Comparison of ENCODE assay signal across 10 cellular contexts in the genomic region with DNA sequence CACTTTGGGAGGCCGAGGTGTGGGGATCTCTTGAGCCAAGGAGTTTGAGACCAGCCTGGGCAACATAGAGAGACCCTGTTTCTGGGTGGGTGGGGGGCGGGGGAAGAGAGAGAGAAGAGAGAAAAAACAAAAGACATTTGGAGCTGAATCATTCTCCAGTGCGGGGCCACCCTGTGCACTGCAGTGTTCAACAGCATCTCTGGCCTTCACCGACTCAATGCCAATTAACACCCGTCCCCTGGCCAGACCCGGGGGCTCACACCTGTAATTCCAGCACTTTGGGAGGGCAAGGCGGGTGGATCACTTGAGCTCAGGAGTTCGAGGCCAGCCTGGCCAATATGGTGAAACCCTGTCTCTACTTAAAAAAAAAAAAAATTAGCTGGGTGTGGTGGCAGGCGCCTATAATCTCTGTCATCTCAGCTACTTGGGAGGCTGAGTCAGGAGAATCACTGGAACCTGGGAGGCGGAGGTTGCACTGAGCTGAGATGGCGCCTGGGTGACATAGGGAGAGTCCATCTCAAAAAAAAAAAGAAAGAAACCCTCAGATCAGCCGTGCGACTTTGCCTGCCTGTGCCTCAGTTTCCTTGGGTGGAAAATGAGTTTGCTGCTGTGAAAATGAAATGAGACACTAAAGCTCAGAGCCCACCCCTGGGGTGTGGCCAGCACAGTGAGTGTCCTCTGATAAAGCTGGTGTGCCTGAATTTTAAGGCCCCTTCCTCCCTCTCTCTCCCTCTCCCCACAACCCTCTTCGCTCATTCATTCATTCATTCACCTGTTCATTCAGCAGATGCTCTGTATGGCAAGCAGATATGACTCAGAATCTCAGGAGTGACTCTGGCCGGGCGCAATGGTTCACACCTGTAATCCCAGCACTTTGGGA. TPM values are rescaled to one million over a fixed set of nuclear protein-coding genes. Genes with fewer than 3 reads are reported as not detected.
DNase-seq lines count a peak whose midpoint lies in the region; ATAC-seq and TF ChIP-seq lines count a peak whose summit lies in the region.
"Had no signal": no experiment of that assay in that cellular context is flagged by ENCODE, and none has a peak within 500 bp of the region (broad histone marks: within the 10 kb centered on the region; RNA-seq: fewer than 3 reads in every experiment).

No MANE protein-coding gene starts in this region.

- H3K4me1 ChIP-seq in RWPE2 (ENCODE audit: insufficient read depth, poor library complexity, severe bottlenecking) (peaks cover 2% of the 10 kb centered on the region), sigmoid colon (peaks cover 0 to 36% (median 29%) of the 10 kb centered on the region in 4 donors)

- CTCF ChIA-PET in activated CD4-positive, alpha-beta T cell treated with anti-CD3 and anti-CD28 coated beads for 36 hours (lab: Charles Lee), result interaction anchor here (0.6 to 4.2 kb wide), 11 partner anchors 8 to 1659 kb away, joined by 3 to 20 read pairs (median 4); partner anchors contain the start of gene FAM32A

- H3K9me3 Mint-ChIP-seq in activated CD4-positive, alpha-beta T cell treated with anti-CD3 and anti-CD28 coated beads for 36 hours (ENCODE audit: low read depth), result no peaks in the 10 kb centered on the region

- 66 to 80% methylated on average over 16 of the region's 16 CpGs for WGBS in sigmoid colon, 2 donors

- H3K4me3 ChIP-seq in RWPE2 (ENCODE audit: severe bottlenecking), result no peak overlapping the region
- H3K4me3 ChIP-seq in sigmoid colon, result no peak overlapping the region
- H3K4me3 ChIP-seq: SK-N-MC had no signal

- peaks cover 1% of the 10 kb centered on the region for H3K36me3 Mint-ChIP-seq in activated CD4-positive, alpha-beta T cell treated with anti-CD3 and anti-CD28 coated beads for 36 hours (ENCODE audit: low read depth)

- peaks cover 3% of the 10 kb centered on the region for H3K27me3 ChIP-seq in RWPE2 (ENCODE audit: insufficient read depth, poor library complexity, severe bottlenecking)
- H3K27me3 ChIP-seq in sigmoid colon, result no peaks in the 10 kb centered on the region

- peak; percentile 55 for DNase-seq in activated CD4-positive, alpha-beta T cell treated with anti-CD3 and anti-CD28 coated beads for 36 hours
- DNase-seq in activated CD4-positive, alpha-beta T cell treated with anti-CD3 and anti-CD28 coated beads, Interleukin-2, amount 50 U/mL, for 4 hours, result no peak
- DNase-seq in RWPE2 (ENCODE audit: low spot score) (no peak), dedifferentiated amniotic fluid mesenchymal stem cell (ENCODE audit: extremely low spot score) (peak; percentile 16), sigmoid colon (peak; percentile 70), NCI-H1417 treated with DMSO at 0.1 percent for 48 hours (lab: John Stamatoyannopoulos, UW) (no peak)
- DNase-seq: cortex of kidney had no signal

- TF ChIP-seq CTCF in RWPE2 (IDR thresholded peaks at IDR 0.05; ENCODE audit: poor library complexity, severe bottlenecking) (no peak), sigmoid colon (IDR thresholded peaks at IDR 0.05) (no peak)

- no peak for TF ChIP-seq POLR2A in sigmoid colon (IDR thresholded peaks at IDR 0.05)

- no peak for TF ChIP-seq EP300 in sigmoid colon (IDR thresholded peaks at IDR 0.05)

- ATAC-seq in activated CD4-positive, alpha-beta T cell treated with anti-CD3 and anti-CD28 coated beads for 36 hours, result peak; percentile 12
- ATAC-seq in RWPE2 (ENCODE audit: low read depth) (peak; percentile 1; the same call in 2 of the 3 replicates), GM21576 (IDR thresholded peaks at IDR 0.05; ENCODE audit: unreplicated experiment) (no peak), HG02884 (IDR thresholded peaks at IDR 0.05; ENCODE audit: unreplicated experiment) (no peak)

- no peak overlapping the region for H3K27ac ChIP-seq in RWPE2 (ENCODE audit: poor library complexity, severe bottlenecking)
- peak overlapping the region in 3 of 4 donors; percentile 57 to 97 (median 97) for H3K27ac ChIP-seq in sigmoid colon
- H3K27ac ChIP-seq: SK-N-MC had no signal

- POLR2A ChIA-PET in activated CD4-positive, alpha-beta T cell treated with anti-CD3 and anti-CD28 coated beads for 36 hours (lab: Charles Lee), result interaction anchor here (0.6 to 3.4 kb wide), 5 partner anchors 8 to 224 kb away, joined by 3 to 27 read pairs (median 4); no protein-coding TSS in a partner anchor

- peaks cover 24% of the 10 kb centered on the region for H3K27me3 Mint-ChIP-seq in activated CD4-positive, alpha-beta T cell treated with anti-CD3 and anti-CD28 coated beads for 36 hours

- no peak overlapping the region for H3K4me3 Mint-ChIP-seq in activated CD4-positive, alpha-beta T cell treated with anti-CD3 and anti-CD28 coated beads for 36 hours

- H3K27ac Mint-ChIP-seq in activated CD4-positive, alpha-beta T cell treated with anti-CD3 and anti-CD28 coated beads for 36 hours, result no peak overlapping the region

- H3K9me3 ChIP-seq in RWPE2 (ENCODE audit: severe bottlenecking), result no peaks in the 10 kb centered on the region
- no peaks in the 10 kb centered on the region for H3K9me3 ChIP-seq in sigmoid colon

- H3K36me3 ChIP-seq in RWPE2 (ENCODE audit: low read depth), result no peaks in the 10 kb centered on the region
- H3K36me3 ChIP-seq in sigmoid colon, result peaks cover 4 to 21% (median 7%) of the 10 kb centered on the region in 4 donors

- H3K4me1 Mint-ChIP-seq in activated CD4-positive, alpha-beta T cell treated with anti-CD3 and anti-CD28 coated beads for 36 hours, result peaks cover 58% of the 10 kb centered on the region

- intact Hi-C loops in activated CD4-positive, alpha-beta T cell treated with anti-CD3 and anti-CD28 coated beads for 36 hours (cut with DNase I, micrococcal nuclease), result loop anchor here (1.0 to 5.0 kb wide), 6 partner anchors 7 to 329 kb away; partner anchors contain the start of gene SMIM7 (in 1 of the 2)
- intact Hi-C loops in sigmoid colon (cut with DNase I), result no loop called here

RNA-seq across cellular contexts. Expression of gene KLF2, which starts 6.4 kb away (rescaled TPM):
- total RNA-seq in activated CD4-positive, alpha-beta T cell treated with anti-CD3 and anti-CD28 coated beads for 36 hours, result under 1 TPM; 0.57 to 0.90 TPM
- 10 to 100 TPM; 17.1 to 49.3 (median 28.3) TPM for total RNA-seq in sigmoid colon
- 10 to 100 TPM in 1 of 3 donors, 1 to 10 TPM in 2; 2.8 to 25.9 (median 3.6) TPM for polyA plus RNA-seq in sigmoid colon

Comparison
In these comparisons a context has a peak if more than half of its experiments do, and no peak if none do; other contexts are left out.
1. DNase-seq: peak in activated CD4-positive, alpha-beta T cell treated with anti-CD3 and anti-CD28 coated beads for 36 hours (single experiment), dedifferentiated amniotic fluid mesenchymal stem cell (single experiment) and sigmoid colon (single experiment); none in activated CD4-positive, alpha-beta T cell treated with anti-CD3 and anti-CD28 coated beads, Interleukin-2, amount 50 U/mL, for 4 hours (0 of 2), RWPE2 (single experiment) and NCI-H1417 treated with DMSO at 0.1 percent for 48 hours (single experiment).
2. ATAC-seq: peak in activated CD4-positive, alpha-beta T cell treated with anti-CD3 and anti-CD28 coated beads for 36 hours (single experiment) and RWPE2 (single experiment); none in GM21576 (single experiment) and HG02884 (single experiment).
3. RNA of gene KLF2, which starts 6.4 kb away (total RNA-seq): 17.1 to 49.3 TPM in sigmoid colon; 0.57 to 0.90 TPM in activated CD4-positive, alpha-beta T cell treated with anti-CD3 and anti-CD28 coated beads for 36 hours; every median in the first group is over 4 times any median in the second.